19 cellular contexts compared by ENCODE assay signal in genomic region chrX:28876901-28877300, GRCh38.
"Had no signal": no experiment of that assay in that cellular context is flagged by ENCODE, and none has a peak within 500 bp of the region (broad histone marks: within the 10 kb centered on the region; RNA-seq: fewer than 3 reads in every experiment).

No MANE protein-coding gene starts in this region.

- DNase-seq: IMR-90, Karpas-422, KG1, MM.1S, NCI-H1092 treated with DMSO at 0.1 percent for 48 hours, NCI-H1436, NCI-H187, NCI-H2029, NCI-H2081 treated with DMSO at 0.1 percent for 48 hours, NCI-H2171, NCI-H226, NCI-H446, NCI-H510A, NCI-H524 treated with DMSO at 0.1 percent for 48 hours, NCI-H69, NCI-H774, RPMI8226, SHP77, SK-N-SH had no signal

- H3K9me3 ChIP-seq: SK-N-SH had no signal
